ENCODE assay signal across 9 cellular contexts in the genomic region with DNA sequence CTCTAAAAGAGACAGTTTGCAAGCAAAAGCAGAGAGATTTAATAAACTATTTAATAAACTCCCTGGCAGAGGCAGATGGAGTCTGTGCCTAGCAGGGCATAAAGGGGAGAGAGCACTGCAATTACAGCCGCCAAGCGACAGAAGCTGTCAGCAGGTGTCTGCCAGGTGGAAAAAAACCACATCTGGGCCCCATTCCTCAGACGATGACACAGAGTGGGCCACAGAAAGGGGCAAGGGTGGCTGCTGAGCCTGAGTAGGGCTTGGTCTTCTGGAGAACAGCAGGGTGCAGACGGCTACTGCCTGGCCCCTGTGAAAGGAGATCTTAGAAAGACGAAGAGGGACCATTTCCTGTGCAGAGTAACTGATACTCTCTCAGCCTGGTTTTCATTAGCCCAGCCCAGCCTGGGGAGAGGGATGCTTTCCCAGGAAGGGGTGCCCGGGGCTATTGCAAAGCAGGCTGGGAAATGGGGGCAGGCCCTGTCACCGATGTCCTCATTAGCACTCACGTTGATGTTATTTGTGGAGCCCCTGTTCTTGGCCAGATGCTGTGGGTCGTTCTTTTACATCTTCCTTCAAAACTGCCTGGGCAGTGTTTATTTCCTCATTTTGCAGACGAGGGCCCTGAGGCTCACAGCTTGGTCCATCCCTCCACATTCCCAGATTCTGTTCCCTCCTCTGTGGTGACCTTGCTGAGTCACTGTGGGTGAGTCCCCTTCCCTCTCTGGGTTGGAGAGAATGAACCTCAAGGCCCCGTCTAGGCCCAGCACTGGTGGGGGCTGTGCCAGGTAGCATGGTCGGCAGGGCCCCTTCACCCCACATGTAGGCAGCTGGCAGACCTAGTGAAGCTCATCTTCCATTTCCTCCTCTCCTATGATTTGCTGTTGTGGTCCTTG.
DNase-seq lines count a peak whose midpoint lies in the region; ATAC-seq and TF ChIP-seq lines count a peak whose summit lies in the region.
"Had no signal": no experiment of that assay in that cellular context is flagged by ENCODE, and none has a peak within 500 bp of the region (broad histone marks: within the 10 kb centered on the region; RNA-seq: fewer than 3 reads in every experiment).

No MANE protein-coding gene starts in this region.

- H3K27ac ChIP-seq in effector memory CD4-positive, alpha-beta T cell (ENCODE audit: insufficient read depth, low read length, poor library complexity, severe bottlenecking) = no peak overlapping the region
- H3K27ac ChIP-seq in transverse colon = no peak overlapping the region

- no peaks in the 10 kb centered on the region for H3K36me3 ChIP-seq in effector memory CD4-positive, alpha-beta T cell (ENCODE audit: control insufficient read depth, insufficient read depth, low read length)
- H3K36me3 ChIP-seq in transverse colon = no peaks in the 10 kb centered on the region
- H3K36me3 ChIP-seq: heart left ventricle had no signal

- WGBS in transverse colon (ENCODE audit: low coverage in 1 of 2), 2 donors = 45 to 58% methylated on average over 3 to 12 of the region's 12 CpGs

- intact Hi-C loops in transverse colon (cut with DNase I; ENCODE audit: low total_unique reads) = loop anchor here (10.0 kb wide), 1 partner anchor 1854 kb away; no protein-coding TSS in a partner anchor

- TF ChIP-seq CTCF in fibroblast of villous mesenchyme (IDR thresholded peaks at IDR 0.05; ENCODE audit: insufficient read depth, low read depth, low read length) (no peak), transverse colon (IDR thresholded peaks at IDR 0.05) (no peak)

- peak; percentile 61 for DNase-seq in ACHN
- DNase-seq in GOT3 (lab: John Stamatoyannopoulos, UW) = peak; percentile 20
- DNase-seq in SHP77 treated with DMSO at 0.1 percent for 48 hours (lab: John Stamatoyannopoulos, UW) = peak; percentile 62
- peak; percentile 44 for DNase-seq in fibroblast of villous mesenchyme (ENCODE audit: low read depth)
- DNase-seq in effector memory CD4-positive, alpha-beta T cell = no peak
- DNase-seq in transverse colon = no peak
- DNase-seq: heart left ventricle had no signal

- no peaks in the 10 kb centered on the region for H3K4me1 ChIP-seq in effector memory CD4-positive, alpha-beta T cell (ENCODE audit: control insufficient read depth, insufficient read depth, low read length, poor library complexity, severe bottlenecking)
- H3K4me1 ChIP-seq in transverse colon = no peaks in the 10 kb centered on the region

- in situ Hi-C loops in ACHN (cut with HindIII; ENCODE audit: low pct_ligation_motif_present, low pct_unique_long_range_greater_than_20kb, low sequenced_read_pairs) (no loop called here), transverse colon (cut with MboI; ENCODE audit: low pct_ligation_motif_present in 1 of 4, low pct_unique_long_range_greater_than_20kb in 1 of 4, low sequenced_read_pairs in 3 of 4) (no loop called here)

- H3K27me3 ChIP-seq in effector memory CD4-positive, alpha-beta T cell (replicated peaks; ENCODE audit: control insufficient read depth, insufficient read depth, low read length, poor library complexity, severe bottlenecking) = peaks cover 12% of the 10 kb centered on the region
- H3K27me3 ChIP-seq in transverse colon = peaks cover 12% of the 10 kb centered on the region

- no peak for TF ChIP-seq EP300 in transverse colon (IDR thresholded peaks at IDR 0.05; ENCODE audit: low read depth)

- no peak for TF ChIP-seq POLR2A in transverse colon (IDR thresholded peaks at IDR 0.05)

- no peak for ATAC-seq in GM21447 (IDR thresholded peaks at IDR 0.05; ENCODE audit: unreplicated experiment)
- ATAC-seq in GM21381 (IDR thresholded peaks at IDR 0.05; ENCODE audit: unreplicated experiment) = no peak

- H3K4me3 ChIP-seq in fibroblast of villous mesenchyme (ENCODE audit: low read depth, low read length) (no peak overlapping the region), transverse colon (no peak overlapping the region)
- H3K4me3 ChIP-seq in effector memory CD4-positive, alpha-beta T cell (ENCODE audit: insufficient read depth, low read depth, low read length, poor library complexity, severe bottlenecking) = no peak overlapping the region
- H3K4me3 ChIP-seq: heart left ventricle had no signal

- no peaks in the 10 kb centered on the region for H3K9me3 ChIP-seq in effector memory CD4-positive, alpha-beta T cell (ENCODE audit: control insufficient read depth, low read length)
- H3K9me3 ChIP-seq in transverse colon = no peaks in the 10 kb centered on the region
- H3K9me3 ChIP-seq: heart left ventricle had no signal

Comparison
In these comparisons a context has a peak if more than half of its experiments do, and no peak if none do; other contexts are left out.
1. DNase-seq: peak in ACHN (single experiment), GOT3 (single experiment), SHP77 treated with DMSO at 0.1 percent for 48 hours (single experiment) and fibroblast of villous mesenchyme (single experiment); none in effector memory CD4-positive, alpha-beta T cell (0 of 3) and transverse colon (single experiment).